In genomic region chr2:197777823-197778407, GRCh38 we compare ENCODE assay signal across 8 cellular contexts. TPM values are rescaled to one million over a fixed set of nuclear protein-coding genes. Genes with fewer than 3 reads are reported as not detected.
DNase-seq lines count a peak whose midpoint lies in the region; ATAC-seq and TF ChIP-seq lines count a peak whose summit lies in the region.

No MANE protein-coding gene starts in this region.

- no peaks in the 10 kb centered on the region for H3K9me2 ChIP-seq in Loucy (replicated peaks; ENCODE audit: low read depth, low read length)

- TF ChIP-seq CTCF in heart right ventricle (IDR thresholded peaks at IDR 0.05) = peak; percentile 57 to 87 (median 73)
- TF ChIP-seq CTCF in Loucy (conservative IDR thresholded peaks at IDR 0.05; ENCODE audit: low read length) = peak; percentile 96
- TF ChIP-seq CTCF in astrocyte of the cerebellum (IDR thresholded peaks at IDR 0.05; ENCODE audit: low read depth, low read length, missing control alignments) = peak; percentile 17

- WGBS in heart right ventricle, 2 donors = 26 to 27% methylated on average over 4 of the region's 4 CpGs

- H3K27me3 ChIP-seq in heart right ventricle = peaks cover 0 to 5% (median 0%) of the 10 kb centered on the region in 7 donors
- no peaks in the 10 kb centered on the region for H3K27me3 ChIP-seq in Loucy (ENCODE audit: insufficient read depth, low read length, poor library complexity, severe bottlenecking)

- intact Hi-C loops in heart right ventricle (cut with DNase I) = loop anchor here in 8 of 10 donors (2.0 to 10.0 kb wide), 3 partner anchors 69 to 393 kb away; partner anchors contain the start of gene MARS2 (in 6 of the 8)
- intact Hi-C loops in Right ventricle myocardium inferior (cut with DNase I) = loop anchor here (2.0 to 10.0 kb wide), 2 partner anchors 71 to 263 kb away; partner anchors contain the start of gene MOB4

- H3F3A ChIP-seq in Loucy (ENCODE audit: low read depth) = no peaks in the 10 kb centered on the region

- H3K9me3 ChIP-seq in heart right ventricle = no peaks in the 10 kb centered on the region
- H3K9me3 ChIP-seq in Loucy (ENCODE audit: insufficient read depth, low read depth, low read length) = no peaks in the 10 kb centered on the region

- H3K36me3 ChIP-seq in heart right ventricle = no peaks in the 10 kb centered on the region
- H3K36me3 ChIP-seq in Loucy (ENCODE audit: insufficient read depth, low read length) = no peaks in the 10 kb centered on the region

- DNase-seq in heart right ventricle (no peak), Right ventricle myocardium inferior (ENCODE audit: missing footprints) (no peak), astrocyte of the cerebellum (ENCODE audit: low read depth) (peak; percentile 23), left kidney (ENCODE audit: low read depth, low spot score) (peak; percentile 63), NK-92 (lab: John Stamatoyannopoulos, UW; ENCODE audit: unreplicated experiment) (no peak), activated gamma-delta T cell treated with Interleukin-2 at 50 U/mL for 16 hours (no peak)

- no peak for ATAC-seq in heart right ventricle
- ATAC-seq in Right ventricle myocardium inferior = no peak
- no peak for ATAC-seq in HG03432 (IDR thresholded peaks at IDR 0.05; ENCODE audit: unreplicated experiment)

- H3K4me1 ChIP-seq in heart right ventricle (no peaks in the 10 kb centered on the region), Loucy (ENCODE audit: insufficient read depth, low read length, poor library complexity, severe bottlenecking) (peaks cover 5% of the 10 kb centered on the region)

- H3K27ac ChIP-seq in heart right ventricle = no peak overlapping the region

- H4K20me1 ChIP-seq in Loucy (ENCODE audit: insufficient read depth, low read length, poor library complexity, severe bottlenecking) = no peaks in the 10 kb centered on the region

- H3K79me2 ChIP-seq in Loucy (ENCODE audit: insufficient read depth, low read length) = no peaks in the 10 kb centered on the region

- peak overlapping the region; percentile 53; the same call in 1 of the 2 replicates for H2AFZ ChIP-seq in Loucy (ENCODE audit: low read length)

- in situ Hi-C loops in astrocyte of the cerebellum (cut with HindIII; ENCODE audit: low sequenced_read_pairs) = no loop called here

- no peak overlapping the region for H3K4me3 ChIP-seq in heart right ventricle
- no peak overlapping the region for H3K4me3 ChIP-seq in Loucy (ENCODE audit: low read length, poor library complexity, severe bottlenecking)
- no peak overlapping the region for H3K4me3 ChIP-seq in astrocyte of the cerebellum (ENCODE audit: low read depth, low read length)

- no peak overlapping the region for H3K4me2 ChIP-seq in Loucy (ENCODE audit: low read depth, low read length, poor library complexity, severe bottlenecking)

- no peak overlapping the region for H3K9ac ChIP-seq in Loucy (ENCODE audit: low read depth, low read length, poor library complexity, severe bottlenecking)

RNA-seq across cellular contexts. Expression of gene BOLL, which starts 7.2 kb away (rescaled TPM):
- total RNA-seq in heart right ventricle = under 1 TPM in 2 of 10 donors, not detected in 8; 0.12 to 0.18 TPM
- not detected for polyA plus RNA-seq in heart right ventricle
- total RNA-seq in Right ventricle myocardium inferior = not detected

RNA-seq across cellular contexts. Expression of gene PLCL1, which starts 26.5 kb away (rescaled TPM):
- total RNA-seq in heart right ventricle (100 to 1,000 TPM in 6 of 10 donors, 10 to 100 TPM in 4; 76.8 to 131 (median 108) TPM), Right ventricle myocardium inferior (96.2 TPM)
- 10 to 100 TPM; 17.3 to 19.1 TPM for polyA plus RNA-seq in heart right ventricle

Comparison
In these comparisons a context has a peak if more than half of its experiments do, and no peak if none do; other contexts are left out.
1. DNase-seq: peak in astrocyte of the cerebellum (single experiment) and left kidney (single experiment); none in heart right ventricle (0 of 2), Right ventricle myocardium inferior (single experiment), NK-92 (single experiment) and activated gamma-delta T cell treated with Interleukin-2 at 50 U/mL for 16 hours (single experiment).
2. CTCF ChIP-seq: peak in every context shown above with its lines; median percentile 96 in Loucy; 73 in heart right ventricle; 17 in astrocyte of the cerebellum.